9 cellular contexts compared by ENCODE assay signal in genomic region chr3:107988464-107989156, GRCh38.
DNase-seq lines count a peak whose midpoint lies in the region; ATAC-seq and TF ChIP-seq lines count a peak whose summit lies in the region.
"Had no signal": no experiment of that assay in that cellular context is flagged by ENCODE, and none has a peak within 500 bp of the region (broad histone marks: within the 10 kb centered on the region; RNA-seq: fewer than 3 reads in every experiment).

No MANE protein-coding gene starts in this region.

- peak; percentile 20 to 69 (median 34) for ATAC-seq in natural killer cell
- no peak for ATAC-seq in HG02798 (IDR thresholded peaks at IDR 0.05; ENCODE audit: poor library complexity, unreplicated experiment)

- H3K9me3 Mint-ChIP-seq in Calu3 (ENCODE audit: low read depth, unreplicated experiment) (no peaks in the 10 kb centered on the region), natural killer cell (no peaks in the 10 kb centered on the region)

- CTCF ChIA-PET in Calu3 (lab: Charles Lee): no interaction called here

- DNase-seq in Calu3 (peak; percentile 74), NCI-H1048 (lab: John Stamatoyannopoulos, UW) (peak; percentile 32), dedifferentiated amniotic fluid mesenchymal stem cell (ENCODE audit: extremely low spot score) (peak; percentile 69), natural killer cell (no peak), mesenteric fat pad (ENCODE audit: low spot score) (no peak), GOT3 (lab: John Stamatoyannopoulos, UW) (no peak), SKM-1 (lab: John Stamatoyannopoulos, UW; ENCODE audit: unreplicated experiment) (no peak)
- DNase-seq: NCI-H1436 treated with DMSO at 0.1 percent for 48 hours had no signal

- no TSS peak for BruUV-seq in Calu3 (replicated peaks; lab: Mats Ljungman, UMichigan)

- intact Hi-C loops in Calu3 (cut with micrococcal nuclease; ENCODE audit: unreplicated experiment) (loop anchor here (5.0 kb wide), 1 partner anchor 61 kb away; no protein-coding TSS in a partner anchor), natural killer cell (cut with micrococcal nuclease) (no loop called here)

- H3K27ac Mint-ChIP-seq in Calu3 (ENCODE audit: unreplicated experiment): peak overlapping the region; percentile 67
- H3K27ac Mint-ChIP-seq in natural killer cell: peak overlapping the region; percentile 34 to 85

- TF ChIP-seq CTCF in Calu3 (IDR thresholded peaks at IDR 0.05; ENCODE audit: unreplicated experiment) (no peak), natural killer cell (IDR thresholded peaks at IDR 0.05) (no peak)

- peaks cover 59% of the 10 kb centered on the region for H3K4me1 Mint-ChIP-seq in Calu3 (ENCODE audit: low read depth, unreplicated experiment)
- H3K4me1 Mint-ChIP-seq in natural killer cell: peaks cover 22 to 32% of the 10 kb centered on the region in 2 donors

- H3K27me3 Mint-ChIP-seq in Calu3 (ENCODE audit: unreplicated experiment) (no peaks in the 10 kb centered on the region), natural killer cell (ENCODE audit: low read depth in 2 of 2) (peaks cover 0 to 4% of the 10 kb centered on the region in 2 donors)

- no peak overlapping the region for H3K4me3 Mint-ChIP-seq in Calu3 (ENCODE audit: low read depth, unreplicated experiment)
- peak overlapping the region; percentile 76 for H3K4me3 Mint-ChIP-seq in natural killer cell

- H3K36me3 Mint-ChIP-seq in Calu3 (ENCODE audit: insufficient read depth, unreplicated experiment): peaks cover 24% of the 10 kb centered on the region
- H3K36me3 Mint-ChIP-seq in natural killer cell: no peaks in the 10 kb centered on the region

Comparison
In these comparisons a context has a peak if more than half of its experiments do, and no peak if none do; other contexts are left out.
1. DNase-seq: peak in Calu3 (single experiment), NCI-H1048 (single experiment) and dedifferentiated amniotic fluid mesenchymal stem cell (single experiment); none in natural killer cell (single experiment), mesenteric fat pad (single experiment), GOT3 (single experiment) and SKM-1 (single experiment).